In the genomic region with DNA sequence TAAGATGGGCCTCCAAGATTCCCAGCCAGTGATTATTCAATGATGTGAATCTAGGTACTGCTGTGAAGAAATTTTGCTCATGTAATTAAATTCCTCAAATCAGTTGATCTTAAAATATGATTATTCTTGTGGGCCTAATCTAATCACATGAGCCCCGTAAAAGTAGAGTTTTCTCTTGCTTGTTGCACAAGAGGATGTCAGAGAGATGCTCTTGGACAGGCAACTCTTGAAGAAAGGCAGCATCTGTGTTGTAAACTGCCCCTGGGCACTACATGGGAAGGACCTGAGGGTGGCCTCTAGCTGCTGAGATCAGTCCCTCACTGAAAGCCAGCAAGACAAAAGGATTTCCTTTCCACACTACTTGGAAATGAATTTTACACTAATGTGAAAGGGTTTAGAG, we compare ENCODE assay signal across 22 cellular contexts.
A peak's percentile ranks its signal among the peaks of the same experiment; 100 is the strongest.
DNase-seq lines count a peak whose midpoint lies in the region; ATAC-seq, FAIRE-seq and TF ChIP-seq lines count a peak whose summit lies in the region.
"Had no signal": no experiment of that assay in that cellular context is flagged by ENCODE, and none has a peak within 500 bp of the region (broad histone marks: within the 10 kb centered on the region; RNA-seq: fewer than 3 reads in every experiment).

No MANE protein-coding gene starts in this region.

- in situ Hi-C loops in transverse colon (cut with MboI; ENCODE audit: low pct_ligation_motif_present in 1 of 4, low pct_unique_long_range_greater_than_20kb in 1 of 4, low sequenced_read_pairs in 3 of 4): loop anchor here in 2 of 4 donors (25.0 kb wide), 2 partner anchors 326 to 351 kb away; no protein-coding TSS in a partner anchor

- intact Hi-C loops in transverse colon (cut with DNase I; ENCODE audit: low total_unique reads): no loop called here
- intact Hi-C loops in heart left ventricle (cut with DNase I): no loop called here

- H2AK5ac ChIP-seq in mesenchymal stem cell (ENCODE audit: low read length, severe bottlenecking): no peak overlapping the region

- H2BK5ac ChIP-seq in mesenchymal stem cell (ENCODE audit: low read depth, low read length, poor library complexity, severe bottlenecking): no peak overlapping the region

- TF ChIP-seq POLR2A in transverse colon (IDR thresholded peaks at IDR 0.05) (no peak), heart left ventricle (IDR thresholded peaks at IDR 0.05) (no peak)

- no peak overlapping the region for H4K8ac ChIP-seq in mesenchymal stem cell (ENCODE audit: low read length)

- no peak for FAIRE-seq in RCC 7860 (lab: Jason Lieb, UNC)
- FAIRE-seq: HepG2 had no signal

- no peak overlapping the region for H3K18ac ChIP-seq in mesenchymal stem cell (ENCODE audit: low read depth in 1 of 2, low read length in 2 of 2)

- H3K79me1 ChIP-seq in mesenchymal stem cell (replicated peaks; ENCODE audit: low read length, poor library complexity, severe bottlenecking): no peaks in the 10 kb centered on the region

- H3K4ac ChIP-seq in mesenchymal stem cell (ENCODE audit: low read depth in 1 of 2, low read length in 2 of 2): no peak overlapping the region

- H3K23ac ChIP-seq in mesenchymal stem cell (ENCODE audit: low read length in 2 of 2): no peak overlapping the region

- no peak for ATAC-seq in heart left ventricle
- ATAC-seq: HCT116, HepG2 had no signal

- no peak for TF ChIP-seq EP300 in transverse colon (IDR thresholded peaks at IDR 0.05; ENCODE audit: low read depth)

- no peak overlapping the region for H4K91ac ChIP-seq in mesenchymal stem cell (ENCODE audit: low read length)

- 71% methylated on average over 1 of the region's 1 CpG for WGBS in mesenchymal stem cell
- WGBS in transverse colon (ENCODE audit: low coverage in 1 of 2), 2 donors: 92% methylated on average over 1 of the region's 1 CpG; no CpG with 5 or more reads in 1 of the 2 donors
- 91 to 94% (median 94%) methylated on average over 1 of the region's 1 CpG for WGBS in heart left ventricle, 4 donors

- H3K9me3 ChIP-seq in mesenchymal stem cell (ENCODE audit: control insufficient read depth, low read length): no peaks in the 10 kb centered on the region
- peaks cover 0 to 3% of the 10 kb centered on the region in 2 donors for H3K9me3 ChIP-seq in transverse colon
- peaks cover 0 to 11% (median 0%) of the 10 kb centered on the region in 12 donors for H3K9me3 ChIP-seq in heart left ventricle
- H3K9me3 ChIP-seq: Caco-2, MG63 had no signal

- no peak overlapping the region for H3K27ac ChIP-seq in mesenchymal stem cell (ENCODE audit: low read length, poor library complexity, severe bottlenecking)
- no peak overlapping the region for H3K27ac ChIP-seq in transverse colon
- no peak overlapping the region for H3K27ac ChIP-seq in heart left ventricle
- H3K27ac ChIP-seq: KMS-11, PC-9, SK-N-MC had no signal

- H2BK15ac ChIP-seq in mesenchymal stem cell (ENCODE audit: low read depth, poor library complexity, severe bottlenecking): no peak overlapping the region

- TF ChIP-seq CTCF in AG09309 (IDR thresholded peaks at IDR 0.05; ENCODE audit: control insufficient read depth, insufficient read depth, low read depth, low read length, missing control alignments) (no peak), transverse colon (IDR thresholded peaks at IDR 0.05) (no peak), heart left ventricle (IDR thresholded peaks at IDR 0.05) (no peak)

- peak overlapping the region; percentile 40 for H3K9ac ChIP-seq in mesenchymal stem cell (ENCODE audit: low read length)
- H3K9ac ChIP-seq: KMS-11 had no signal

- H2BK120ac ChIP-seq in mesenchymal stem cell (ENCODE audit: low read depth, low read length): no peak overlapping the region

- H3K36me3 ChIP-seq in mesenchymal stem cell (ENCODE audit: control insufficient read depth in 1 of 2, insufficient read depth in 2 of 2, low read depth in 1 of 2, low read length in 2 of 2) (no peaks in the 10 kb centered on the region), transverse colon (no peaks in the 10 kb centered on the region), heart left ventricle (no peaks in the 10 kb centered on the region)
- H3K36me3 ChIP-seq: MG63 had no signal

- H3K4me3 ChIP-seq in AG09309 (ENCODE audit: control insufficient read depth, low read depth, low read length) (no peak overlapping the region), mesenchymal stem cell (ENCODE audit: insufficient read depth in 1 of 2, low read depth in 1 of 2, low read length in 2 of 2) (peak overlapping the region in 1 of 2 experiments; percentile 13), transverse colon (no peak overlapping the region), heart left ventricle (no peak overlapping the region)
- H3K4me3 ChIP-seq: MG63, PC-9, SK-N-MC had no signal

- H3K27me3 ChIP-seq in mesenchymal stem cell (ENCODE audit: control insufficient read depth in 1 of 2, insufficient read depth in 1 of 2, low read length in 2 of 2) (no peaks in the 10 kb centered on the region), transverse colon (no peaks in the 10 kb centered on the region), heart left ventricle (no peaks in the 10 kb centered on the region)
- H3K27me3 ChIP-seq: MG63 had no signal

- H2BK12ac ChIP-seq in mesenchymal stem cell (ENCODE audit: low read length in 2 of 2): no peak overlapping the region

- DNase-seq in AG09309 (ENCODE audit: low read depth) (peak; percentile 67), HCEC 1CT (peak; percentile 7), dedifferentiated amniotic fluid mesenchymal stem cell (ENCODE audit: extremely low spot score) (peak; percentile 22), mesenchymal stem cell (no peak), transverse colon (no peak), activated gamma-delta T cell (lab: John Stamatoyannopoulos, UW) (no peak), RCC 7860 (ENCODE audit: low spot score) (no peak), heart left ventricle (no peak)
- DNase-seq: 8988T; AML-193; Caco-2; CD4-positive, CD25-positive, alpha-beta regulatory T cell; DMS153; MG63; NCI-H1092; NCI-H1694; NCI-H524; PC-9 had no signal

- no peak overlapping the region for H3K14ac ChIP-seq in mesenchymal stem cell (ENCODE audit: low read length in 2 of 2)

- H3K4me1 ChIP-seq in mesenchymal stem cell (ENCODE audit: control insufficient read depth, insufficient read depth, low read depth, low read length): no peaks in the 10 kb centered on the region
- no peaks in the 10 kb centered on the region for H3K4me1 ChIP-seq in transverse colon
- no peaks in the 10 kb centered on the region for H3K4me1 ChIP-seq in heart left ventricle
- H3K4me1 ChIP-seq: Caco-2 had no signal

- no peak overlapping the region for H2AFZ ChIP-seq in mesenchymal stem cell (ENCODE audit: low read depth, low read length)
- H2AFZ ChIP-seq: PC-9 had no signal

- H3K4me2 ChIP-seq in mesenchymal stem cell (ENCODE audit: low read length, poor library complexity, severe bottlenecking): no peak overlapping the region
- H3K4me2 ChIP-seq: KMS-11, PC-9 had no signal

Comparison
In these comparisons a context has a peak if more than half of its experiments do, and no peak if none do; other contexts are left out.
1. DNase-seq: peak in AG09309 (single experiment), HCEC 1CT (single experiment) and dedifferentiated amniotic fluid mesenchymal stem cell (single experiment); none in mesenchymal stem cell (single experiment), transverse colon (single experiment), activated gamma-delta T cell (single experiment), RCC 7860 (single experiment) and heart left ventricle (0 of 5).